In the genomic region with DNA sequence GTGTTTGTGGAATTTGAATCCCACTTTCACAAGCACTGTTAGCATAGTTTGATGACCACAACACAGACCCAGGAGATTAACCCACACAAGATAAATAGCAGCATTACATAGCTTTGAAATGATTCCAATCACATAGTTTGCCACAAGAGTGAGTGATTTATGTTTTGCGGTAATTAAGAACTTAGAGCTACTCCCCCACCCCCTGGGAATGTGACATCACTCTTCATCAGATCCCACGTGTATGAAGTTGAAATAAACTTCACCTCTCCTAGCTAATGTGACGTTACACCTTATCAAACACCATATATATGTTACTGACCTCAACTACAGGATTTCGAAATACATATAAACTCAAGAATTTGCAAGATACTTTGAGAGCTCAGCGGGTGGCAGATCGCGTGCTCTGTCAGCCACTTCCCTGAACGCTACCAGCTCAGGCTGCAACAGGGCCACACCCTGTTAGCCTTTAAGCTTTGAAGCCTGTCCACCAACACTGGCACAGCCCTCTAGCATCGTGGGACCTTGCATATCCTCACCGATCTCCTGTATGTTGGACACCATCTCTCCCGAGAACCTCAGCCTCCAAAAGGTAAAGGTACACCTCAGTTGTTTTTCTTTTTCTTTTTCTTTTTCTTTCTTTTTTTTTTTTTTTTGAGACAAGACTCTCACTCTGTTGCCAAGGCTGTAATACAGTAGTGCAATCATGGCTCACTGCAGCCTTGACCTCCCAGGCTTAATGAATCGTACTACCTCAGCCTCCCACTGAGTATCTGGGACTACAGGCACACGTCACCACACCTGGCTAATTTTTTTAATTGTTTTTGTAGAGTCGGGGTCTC, we compare ENCODE assay signal across 1 cellular context.
TF ChIP-seq lines count a peak whose summit lies in the region.

No MANE protein-coding gene starts in this region.

TF ChIP-seq in HEK293, 187 proteins besides CTCF, POLR2A, EP300 and RAD21 (continued from another document and continues in another):
- TF ChIP-seq, protein P1, sequence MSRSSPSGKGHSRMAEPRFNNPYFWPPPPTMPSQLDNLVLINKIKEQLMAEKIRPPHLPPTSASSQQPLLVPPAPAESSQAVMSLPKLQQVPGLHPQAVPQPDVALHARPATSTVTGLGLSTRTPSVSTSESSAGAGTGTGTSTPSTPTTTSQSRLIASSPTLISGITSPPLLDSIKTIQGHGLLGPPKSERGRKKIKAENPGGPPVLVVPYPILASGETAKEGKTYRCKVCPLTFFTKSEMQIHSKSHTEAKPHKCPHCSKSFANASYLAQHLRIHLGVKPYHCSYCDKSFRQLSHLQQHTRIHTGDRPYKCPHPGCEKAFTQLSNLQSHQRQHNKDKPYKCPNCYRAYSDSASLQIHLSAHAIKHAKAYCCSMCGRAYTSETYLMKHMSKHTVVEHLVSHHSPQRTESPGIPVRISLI (tag by site-specific recombination; IDR thresholded peaks at IDR 0.05) = peak; percentile 55
- TF ChIP-seq ZBTB7A (tag by site-specific recombination; IDR thresholded peaks at IDR 0.05; ENCODE audit: low read depth) (no peak), ZNF654 (tag by site-specific recombination; IDR thresholded peaks at IDR 0.05; ENCODE audit: low read depth) (peak; percentile 23; the same call in 1 of the 2 replicates), ZNF664 (tag by site-specific recombination; IDR thresholded peaks at IDR 0.05) (peak; percentile 81), ZNF639 (tag by site-specific recombination; IDR thresholded peaks at IDR 0.05) (peak; percentile 100), SALL2 (tag by site-specific recombination; IDR thresholded peaks at IDR 0.05; ENCODE audit: borderline replicate concordance) (no peak), SP2 (tag by site-specific recombination; IDR thresholded peaks at IDR 0.05) (peak; percentile 72), ZXDB (tag by site-specific recombination; IDR thresholded peaks at IDR 0.05) (peak; percentile 99), ZNF19 (tag by site-specific recombination; IDR thresholded peaks at IDR 0.05; ENCODE audit: low read depth) (no peak), ZNF140 (tag by site-specific recombination; IDR thresholded peaks at IDR 0.05) (no peak), ZNF366 (tag by site-specific recombination; conservative IDR thresholded peaks at IDR 0.05) (peak; percentile 100), ZNF169 (tag by site-specific recombination; IDR thresholded peaks at IDR 0.05) (no peak), HOXC10 (CRISPR knock-in tag; IDR thresholded peaks at IDR 0.05) (0 out of 2 replicates have a peak, but pooled peaks have one; percentile 21), ZNF146 (tag by site-specific recombination; IDR thresholded peaks at IDR 0.05) (peak; percentile 89), ZNF223 (tag by site-specific recombination; IDR thresholded peaks at IDR 0.05) (no peak), ZNF658 (tag by site-specific recombination; IDR thresholded peaks at IDR 0.05) (no peak), ZNF624 (tag by site-specific recombination; IDR thresholded peaks at IDR 0.05) (0 out of 2 replicates have a peak, but pooled peaks have one; percentile 34), ZNF155 (tag by site-specific recombination; IDR thresholded peaks at IDR 0.05) (no peak), ZNF623 (tag by site-specific recombination; IDR thresholded peaks at IDR 0.05) (peak; percentile 62), ZNF335 (tag by site-specific recombination; conservative IDR thresholded peaks at IDR 0.05) (peak; percentile 92), ZSCAN4 (tag by site-specific recombination; IDR thresholded peaks at IDR 0.05) (peak; percentile 87), ZIC2 (tag by site-specific recombination; IDR thresholded peaks at IDR 0.05) (peak; percentile 77)
- TF ChIP-seq, protein P2, sequence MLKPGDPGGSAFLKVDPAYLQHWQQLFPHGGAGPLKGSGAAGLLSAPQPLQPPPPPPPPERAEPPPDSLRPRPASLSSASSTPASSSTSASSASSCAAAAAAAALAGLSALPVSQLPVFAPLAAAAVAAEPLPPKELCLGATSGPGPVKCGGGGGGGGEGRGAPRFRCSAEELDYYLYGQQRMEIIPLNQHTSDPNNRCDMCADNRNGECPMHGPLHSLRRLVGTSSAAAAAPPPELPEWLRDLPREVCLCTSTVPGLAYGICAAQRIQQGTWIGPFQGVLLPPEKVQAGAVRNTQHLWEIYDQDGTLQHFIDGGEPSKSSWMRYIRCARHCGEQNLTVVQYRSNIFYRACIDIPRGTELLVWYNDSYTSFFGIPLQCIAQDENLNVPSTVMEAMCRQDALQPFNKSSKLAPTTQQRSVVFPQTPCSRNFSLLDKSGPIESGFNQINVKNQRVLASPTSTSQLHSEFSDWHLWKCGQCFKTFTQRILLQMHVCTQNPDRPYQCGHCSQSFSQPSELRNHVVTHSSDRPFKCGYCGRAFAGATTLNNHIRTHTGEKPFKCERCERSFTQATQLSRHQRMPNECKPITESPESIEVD (tag by site-specific recombination; IDR thresholded peaks at IDR 0.05) = peak; percentile 99
- TF ChIP-seq, protein P3, sequence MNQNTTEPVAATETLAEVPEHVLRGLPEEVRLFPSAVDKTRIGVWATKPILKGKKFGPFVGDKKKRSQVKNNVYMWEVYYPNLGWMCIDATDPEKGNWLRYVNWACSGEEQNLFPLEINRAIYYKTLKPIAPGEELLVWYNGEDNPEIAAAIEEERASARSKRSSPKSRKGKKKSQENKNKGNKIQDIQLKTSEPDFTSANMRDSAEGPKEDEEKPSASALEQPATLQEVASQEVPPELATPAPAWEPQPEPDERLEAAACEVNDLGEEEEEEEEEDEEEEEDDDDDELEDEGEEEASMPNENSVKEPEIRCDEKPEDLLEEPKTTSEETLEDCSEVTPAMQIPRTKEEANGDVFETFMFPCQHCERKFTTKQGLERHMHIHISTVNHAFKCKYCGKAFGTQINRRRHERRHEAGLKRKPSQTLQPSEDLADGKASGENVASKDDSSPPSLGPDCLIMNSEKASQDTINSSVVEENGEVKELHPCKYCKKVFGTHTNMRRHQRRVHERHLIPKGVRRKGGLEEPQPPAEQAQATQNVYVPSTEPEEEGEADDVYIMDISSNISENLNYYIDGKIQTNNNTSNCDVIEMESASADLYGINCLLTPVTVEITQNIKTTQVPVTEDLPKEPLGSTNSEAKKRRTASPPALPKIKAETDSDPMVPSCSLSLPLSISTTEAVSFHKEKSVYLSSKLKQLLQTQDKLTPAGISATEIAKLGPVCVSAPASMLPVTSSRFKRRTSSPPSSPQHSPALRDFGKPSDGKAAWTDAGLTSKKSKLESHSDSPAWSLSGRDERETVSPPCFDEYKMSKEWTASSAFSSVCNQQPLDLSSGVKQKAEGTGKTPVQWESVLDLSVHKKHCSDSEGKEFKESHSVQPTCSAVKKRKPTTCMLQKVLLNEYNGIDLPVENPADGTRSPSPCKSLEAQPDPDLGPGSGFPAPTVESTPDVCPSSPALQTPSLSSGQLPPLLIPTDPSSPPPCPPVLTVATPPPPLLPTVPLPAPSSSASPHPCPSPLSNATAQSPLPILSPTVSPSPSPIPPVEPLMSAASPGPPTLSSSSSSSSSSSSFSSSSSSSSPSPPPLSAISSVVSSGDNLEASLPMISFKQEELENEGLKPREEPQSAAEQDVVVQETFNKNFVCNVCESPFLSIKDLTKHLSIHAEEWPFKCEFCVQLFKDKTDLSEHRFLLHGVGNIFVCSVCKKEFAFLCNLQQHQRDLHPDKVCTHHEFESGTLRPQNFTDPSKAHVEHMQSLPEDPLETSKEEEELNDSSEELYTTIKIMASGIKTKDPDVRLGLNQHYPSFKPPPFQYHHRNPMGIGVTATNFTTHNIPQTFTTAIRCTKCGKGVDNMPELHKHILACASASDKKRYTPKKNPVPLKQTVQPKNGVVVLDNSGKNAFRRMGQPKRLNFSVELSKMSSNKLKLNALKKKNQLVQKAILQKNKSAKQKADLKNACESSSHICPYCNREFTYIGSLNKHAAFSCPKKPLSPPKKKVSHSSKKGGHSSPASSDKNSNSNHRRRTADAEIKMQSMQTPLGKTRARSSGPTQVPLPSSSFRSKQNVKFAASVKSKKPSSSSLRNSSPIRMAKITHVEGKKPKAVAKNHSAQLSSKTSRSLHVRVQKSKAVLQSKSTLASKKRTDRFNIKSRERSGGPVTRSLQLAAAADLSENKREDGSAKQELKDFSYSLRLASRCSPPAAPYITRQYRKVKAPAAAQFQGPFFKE (tag by site-specific recombination; IDR thresholded peaks at IDR 0.05; ENCODE audit: borderline replicate concordance) = no peak
- TF ChIP-seq, protein P4, sequence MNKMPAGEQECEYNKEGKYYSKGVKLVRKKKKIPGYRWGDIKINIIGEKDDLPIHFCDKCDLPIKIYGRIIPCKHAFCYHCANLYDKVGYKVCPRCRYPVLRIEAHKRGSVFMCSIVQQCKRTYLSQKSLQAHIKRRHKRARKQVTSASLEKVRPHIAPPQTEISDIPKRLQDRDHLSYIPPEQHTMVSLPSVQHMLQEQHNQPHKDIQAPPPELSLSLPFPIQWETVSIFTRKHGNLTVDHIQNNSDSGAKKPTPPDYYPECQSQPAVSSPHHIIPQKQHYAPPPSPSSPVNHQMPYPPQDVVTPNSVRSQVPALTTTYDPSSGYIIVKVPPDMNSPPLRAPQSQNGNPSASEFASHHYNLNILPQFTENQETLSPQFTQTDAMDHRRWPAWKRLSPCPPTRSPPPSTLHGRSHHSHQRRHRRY (tag by site-specific recombination; IDR thresholded peaks at IDR 0.05) = peak; percentile 42; the same call in 1 of the 2 replicates
- TF ChIP-seq, protein P5, sequence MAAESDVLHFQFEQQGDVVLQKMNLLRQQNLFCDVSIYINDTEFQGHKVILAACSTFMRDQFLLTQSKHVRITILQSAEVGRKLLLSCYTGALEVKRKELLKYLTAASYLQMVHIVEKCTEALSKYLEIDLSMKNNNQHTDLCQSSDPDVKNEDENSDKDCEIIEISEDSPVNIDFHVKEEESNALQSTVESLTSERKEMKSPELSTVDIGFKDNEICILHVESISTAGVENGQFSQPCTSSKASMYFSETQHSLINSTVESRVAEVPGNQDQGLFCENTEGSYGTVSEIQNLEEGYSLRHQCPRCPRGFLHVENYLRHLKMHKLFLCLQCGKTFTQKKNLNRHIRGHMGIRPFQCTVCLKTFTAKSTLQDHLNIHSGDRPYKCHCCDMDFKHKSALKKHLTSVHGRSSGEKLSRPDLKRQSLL (tag by site-specific recombination; IDR thresholded peaks at IDR 0.05) = peak; percentile 75; the same call in 1 of the 2 replicates
- TF ChIP-seq, protein P6, sequence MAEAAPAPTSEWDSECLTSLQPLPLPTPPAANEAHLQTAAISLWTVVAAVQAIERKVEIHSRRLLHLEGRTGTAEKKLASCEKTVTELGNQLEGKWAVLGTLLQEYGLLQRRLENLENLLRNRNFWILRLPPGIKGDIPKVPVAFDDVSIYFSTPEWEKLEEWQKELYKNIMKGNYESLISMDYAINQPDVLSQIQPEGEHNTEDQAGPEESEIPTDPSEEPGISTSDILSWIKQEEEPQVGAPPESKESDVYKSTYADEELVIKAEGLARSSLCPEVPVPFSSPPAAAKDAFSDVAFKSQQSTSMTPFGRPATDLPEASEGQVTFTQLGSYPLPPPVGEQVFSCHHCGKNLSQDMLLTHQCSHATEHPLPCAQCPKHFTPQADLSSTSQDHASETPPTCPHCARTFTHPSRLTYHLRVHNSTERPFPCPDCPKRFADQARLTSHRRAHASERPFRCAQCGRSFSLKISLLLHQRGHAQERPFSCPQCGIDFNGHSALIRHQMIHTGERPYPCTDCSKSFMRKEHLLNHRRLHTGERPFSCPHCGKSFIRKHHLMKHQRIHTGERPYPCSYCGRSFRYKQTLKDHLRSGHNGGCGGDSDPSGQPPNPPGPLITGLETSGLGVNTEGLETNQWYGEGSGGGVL (tag by site-specific recombination; IDR thresholded peaks at IDR 0.05) = peak; percentile 84
- TF ChIP-seq, protein P7, sequence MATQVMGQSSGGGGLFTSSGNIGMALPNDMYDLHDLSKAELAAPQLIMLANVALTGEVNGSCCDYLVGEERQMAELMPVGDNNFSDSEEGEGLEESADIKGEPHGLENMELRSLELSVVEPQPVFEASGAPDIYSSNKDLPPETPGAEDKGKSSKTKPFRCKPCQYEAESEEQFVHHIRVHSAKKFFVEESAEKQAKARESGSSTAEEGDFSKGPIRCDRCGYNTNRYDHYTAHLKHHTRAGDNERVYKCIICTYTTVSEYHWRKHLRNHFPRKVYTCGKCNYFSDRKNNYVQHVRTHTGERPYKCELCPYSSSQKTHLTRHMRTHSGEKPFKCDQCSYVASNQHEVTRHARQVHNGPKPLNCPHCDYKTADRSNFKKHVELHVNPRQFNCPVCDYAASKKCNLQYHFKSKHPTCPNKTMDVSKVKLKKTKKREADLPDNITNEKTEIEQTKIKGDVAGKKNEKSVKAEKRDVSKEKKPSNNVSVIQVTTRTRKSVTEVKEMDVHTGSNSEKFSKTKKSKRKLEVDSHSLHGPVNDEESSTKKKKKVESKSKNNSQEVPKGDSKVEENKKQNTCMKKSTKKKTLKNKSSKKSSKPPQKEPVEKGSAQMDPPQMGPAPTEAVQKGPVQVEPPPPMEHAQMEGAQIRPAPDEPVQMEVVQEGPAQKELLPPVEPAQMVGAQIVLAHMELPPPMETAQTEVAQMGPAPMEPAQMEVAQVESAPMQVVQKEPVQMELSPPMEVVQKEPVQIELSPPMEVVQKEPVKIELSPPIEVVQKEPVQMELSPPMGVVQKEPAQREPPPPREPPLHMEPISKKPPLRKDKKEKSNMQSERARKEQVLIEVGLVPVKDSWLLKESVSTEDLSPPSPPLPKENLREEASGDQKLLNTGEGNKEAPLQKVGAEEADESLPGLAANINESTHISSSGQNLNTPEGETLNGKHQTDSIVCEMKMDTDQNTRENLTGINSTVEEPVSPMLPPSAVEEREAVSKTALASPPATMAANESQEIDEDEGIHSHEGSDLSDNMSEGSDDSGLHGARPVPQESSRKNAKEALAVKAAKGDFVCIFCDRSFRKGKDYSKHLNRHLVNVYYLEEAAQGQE (tag by site-specific recombination; IDR thresholded peaks at IDR 0.05) = peak; percentile 43; the same call in 1 of the 2 replicates
- TF ChIP-seq, protein P8, sequence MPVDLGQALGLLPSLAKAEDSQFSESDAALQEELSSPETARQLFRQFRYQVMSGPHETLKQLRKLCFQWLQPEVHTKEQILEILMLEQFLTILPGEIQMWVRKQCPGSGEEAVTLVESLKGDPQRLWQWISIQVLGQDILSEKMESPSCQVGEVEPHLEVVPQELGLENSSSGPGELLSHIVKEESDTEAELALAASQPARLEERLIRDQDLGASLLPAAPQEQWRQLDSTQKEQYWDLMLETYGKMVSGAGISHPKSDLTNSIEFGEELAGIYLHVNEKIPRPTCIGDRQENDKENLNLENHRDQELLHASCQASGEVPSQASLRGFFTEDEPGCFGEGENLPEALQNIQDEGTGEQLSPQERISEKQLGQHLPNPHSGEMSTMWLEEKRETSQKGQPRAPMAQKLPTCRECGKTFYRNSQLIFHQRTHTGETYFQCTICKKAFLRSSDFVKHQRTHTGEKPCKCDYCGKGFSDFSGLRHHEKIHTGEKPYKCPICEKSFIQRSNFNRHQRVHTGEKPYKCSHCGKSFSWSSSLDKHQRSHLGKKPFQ (tag by site-specific recombination; IDR thresholded peaks at IDR 0.05) = peak; percentile 94
